Comparison of ENCODE assay signal across 24 cellular contexts in the genomic region with DNA sequence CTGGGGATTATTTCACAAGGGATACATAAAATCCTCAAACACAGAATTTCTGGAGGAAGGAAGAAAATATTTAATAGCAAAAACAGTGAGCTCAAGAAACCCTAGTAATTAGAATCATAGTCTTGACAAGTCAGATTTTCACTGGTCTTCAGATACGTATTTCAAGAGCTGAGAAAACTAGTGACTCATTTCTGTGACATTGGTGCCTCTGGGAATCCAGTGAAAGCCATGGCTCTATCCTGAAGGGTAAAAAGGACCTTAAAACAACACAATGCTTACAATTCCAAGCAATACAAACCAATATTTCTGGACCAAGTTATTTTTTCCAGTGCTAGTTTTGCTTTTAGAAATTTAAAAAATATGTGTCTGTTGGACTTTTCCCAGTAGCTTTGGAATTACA.
DNase-seq lines count a peak whose midpoint lies in the region; ATAC-seq and TF ChIP-seq lines count a peak whose summit lies in the region.
"Had no signal": no experiment of that assay in that cellular context is flagged by ENCODE, and none has a peak within 500 bp of the region (broad histone marks: within the 10 kb centered on the region; RNA-seq: fewer than 3 reads in every experiment).

No MANE protein-coding gene starts in this region.

- H3K9me3 ChIP-seq in left ventricle myocardium inferior (replicated peaks) (peaks cover 10% of the 10 kb centered on the region), aorta (ENCODE audit: control insufficient read depth, low read length) (no peaks in the 10 kb centered on the region), gastroesophageal sphincter (peaks cover 0 to 5% (median 0%) of the 10 kb centered on the region in 3 donors)
- H3K9me3 ChIP-seq: psoas muscle, SJSA1 had no signal

- H3K36me3 ChIP-seq in left ventricle myocardium inferior (no peaks in the 10 kb centered on the region), aorta (ENCODE audit: control insufficient read depth in 1 of 2, insufficient read depth in 2 of 2, low read length in 1 of 2) (no peaks in the 10 kb centered on the region), gastroesophageal sphincter (no peaks in the 10 kb centered on the region)

- ATAC-seq in aorta (ENCODE audit: low FRiP score), result peak; percentile 65
- no peak for ATAC-seq in gastroesophageal sphincter
- ATAC-seq in GM18511 (IDR thresholded peaks at IDR 0.05; ENCODE audit: unreplicated experiment), result no peak
- ATAC-seq: esophagus mucosa; HepG2; PC-3; psoas muscle; stimulated activated naive CD8-positive, alpha-beta T cell treated with anti-CD3 and anti-CD28 coated beads, Interleukin-15, Interleukin-2, amounts not matched to agents 100 U/mL and 50 U/mL, for 24 hours had no signal

- H3K27me3 ChIP-seq in left ventricle myocardium inferior (ENCODE audit: low read depth) (no peaks in the 10 kb centered on the region), aorta (ENCODE audit: control insufficient read depth in 1 of 2, insufficient read depth in 2 of 2, low read length in 1 of 2) (no peaks in the 10 kb centered on the region), gastroesophageal sphincter (no peaks in the 10 kb centered on the region)
- H3K27me3 ChIP-seq: SJSA1 had no signal

- TF ChIP-seq EP300 in gastroesophageal sphincter (IDR thresholded peaks at IDR 0.05), result no peak

- 0 to 7% methylated on average over 1 of the region's 1 CpG for WGBS in aorta, 2 donors
- WGBS in gastroesophageal sphincter (ENCODE audit: low coverage in 1 of 2), 2 donors, result 47 to 50% methylated on average over 1 of the region's 1 CpG

- DNase-seq in left ventricle myocardium inferior (no peak), cardiac septum (ENCODE audit: low spot score) (no peak), fibroblast of gingiva (ENCODE audit: low read depth) (peak; percentile 56), myocyte (ENCODE audit: low read depth) (peak; percentile 39), aorta (no peak), inferior parietal cortex (ENCODE audit: extremely low spot score) (no peak)
- DNase-seq: activated naive CD4-positive, alpha-beta T cell treated with anti-CD3 and anti-CD28 coated beads, Interleukin-2, amount 10 ng/mL, durations not matched to agents 7 days and 5 days; activated T-cell treated with anti-CD3 and anti-CD28 coated beads, Interleukin-2, amount 50 U/mL, for 48 hours; Calu3; effector memory CD4-positive, alpha-beta T cell; hippocampal formation; NCI-H1105 treated with DMSO at 0.1 percent for 48 hours; NCI-H2029 treated with DMSO at 0.1 percent for 48 hours; PC-3; psoas muscle; stimulated activated naive CD8-positive, alpha-beta T cell treated with anti-CD3 and anti-CD28 coated beads, Interleukin-15, Interleukin-2, amounts not matched to agents 100 U/mL and 50 U/mL, for 24 hours had no signal

- H3K27ac ChIP-seq in left ventricle myocardium inferior (replicated peaks) (peak overlapping the region; percentile 49), aorta (ENCODE audit: low read depth in 1 of 2, low read length in 2 of 2) (no peak overlapping the region), gastroesophageal sphincter (peak overlapping the region in 2 of 4 donors; percentile 2 to 7)
- H3K27ac ChIP-seq: HL-60, psoas muscle, SJSA1 had no signal

- H3K4me3 ChIP-seq in left ventricle myocardium inferior (no peak overlapping the region), aorta (ENCODE audit: low read length in 2 of 2) (no peak overlapping the region), gastroesophageal sphincter (no peak overlapping the region)
- H3K4me3 ChIP-seq: lung, psoas muscle, SJSA1, smooth muscle cell had no signal

- no peaks in the 10 kb centered on the region for H3K4me1 ChIP-seq in left ventricle myocardium inferior
- peaks cover 12 to 14% of the 10 kb centered on the region in 2 donors for H3K4me1 ChIP-seq in aorta (ENCODE audit: control insufficient read depth in 1 of 2, insufficient read depth in 2 of 2, low read length in 2 of 2)
- peaks cover 3 to 14% (median 3%) of the 10 kb centered on the region in 3 donors for H3K4me1 ChIP-seq in gastroesophageal sphincter
- H3K4me1 ChIP-seq: psoas muscle, SJSA1 had no signal

- no peak for TF ChIP-seq CTCF in left ventricle myocardium inferior (IDR thresholded peaks at IDR 0.05; ENCODE audit: borderline replicate concordance)
- no peak for TF ChIP-seq CTCF in gastroesophageal sphincter (IDR thresholded peaks at IDR 0.05)

- no peak for TF ChIP-seq POLR2A in gastroesophageal sphincter (IDR thresholded peaks at IDR 0.05)

- intact Hi-C loops in left ventricle myocardium inferior (cut with micrococcal nuclease) (no loop called here), cardiac septum (cut with DNase I) (no loop called here), aorta (cut with DNase I) (loop anchor here in 1 of 2 donors (10.0 kb wide), 2 partner anchors 153 to 397 kb away; no protein-coding TSS in a partner anchor)

Comparison
In these comparisons a context has a peak if more than half of its experiments do, and no peak if none do; other contexts are left out.
1. DNase-seq: peak in fibroblast of gingiva (single experiment) and myocyte (single experiment); none in left ventricle myocardium inferior (single experiment), cardiac septum (single experiment), aorta (0 of 2) and inferior parietal cortex (single experiment).